15 cellular contexts compared by ENCODE assay signal in genomic region chr17:64155090-64155630, GRCh38. TPM values are rescaled to one million over a fixed set of nuclear protein-coding genes. Genes with fewer than 3 reads are reported as not detected.
DNase-seq lines count a peak whose midpoint lies in the region; ATAC-seq, FAIRE-seq and TF ChIP-seq lines count a peak whose summit lies in the region.
"Had no signal": no experiment of that assay in that cellular context is flagged by ENCODE, and none has a peak within 500 bp of the region (broad histone marks: within the 10 kb centered on the region; RNA-seq: fewer than 3 reads in every experiment).

No MANE protein-coding gene starts in this region.

- no peak overlapping the region for H3K4me3 Mint-ChIP-seq in activated CD4-positive, alpha-beta memory T cell treated with anti-CD3 and anti-CD28 coated beads for 36 hours
- H3K4me3 Mint-ChIP-seq in activated CD4-positive, alpha-beta memory T cell treated with anti-CD3 and anti-CD28 coated beads, Interleukin-2, amount 10 ng/mL, durations not matched to agents 7 days and 5 days, result no peak overlapping the region
- peak overlapping the region in 1 of 8 donors; percentile 5 for H3K4me3 Mint-ChIP-seq in CD4-positive, alpha-beta memory T cell
- H3K4me3 Mint-ChIP-seq: activated CD4-positive, alpha-beta T cell treated with anti-CD3 and anti-CD28 coated beads, Interleukin-2, amount 10 ng/mL, durations not matched to agents 7 days and 5 days; T-helper 1 cell treated with Interleukin-12 subunit alpha and Interleukin-12 subunit beta and Interleukin-4 antibody, amounts not matched to agents 30 μg/mL and 1 μg/mL, for 36 hours had no signal

- TF ChIP-seq CTCF in lung (IDR thresholded peaks at IDR 0.05; ENCODE audit: control extremely low read depth, extremely low read depth), result no peak

- no peak for ATAC-seq in lung (ENCODE audit: insufficient read depth, low FRiP score)

- H3K4me3 ChIP-seq in lung (no peak overlapping the region), small intestine (ENCODE audit: low read depth in 1 of 2, low read length in 2 of 2) (no peak overlapping the region)
- no peak overlapping the region for H3K4me3 ChIP-seq in CD4-positive, alpha-beta memory T cell (ENCODE audit: low read length in 2 of 2)

- H3K36me3 ChIP-seq in lung (ENCODE audit: control insufficient read depth in 2 of 2, insufficient read depth in 2 of 2, low read length in 2 of 2), result peaks cover 4 to 9% of the 10 kb centered on the region in 2 donors
- H3K36me3 ChIP-seq in CD4-positive, alpha-beta memory T cell (ENCODE audit: insufficient read depth, low read length), result peaks cover 18% of the 10 kb centered on the region
- no peaks in the 10 kb centered on the region for H3K36me3 ChIP-seq in small intestine (ENCODE audit: control insufficient read depth in 2 of 2, insufficient read depth in 2 of 2, low read length in 2 of 2)

- peaks cover 6% of the 10 kb centered on the region for H3K36me3 Mint-ChIP-seq in activated CD4-positive, alpha-beta memory T cell treated with anti-CD3 and anti-CD28 coated beads for 36 hours
- peaks cover 7% of the 10 kb centered on the region for H3K36me3 Mint-ChIP-seq in activated CD4-positive, alpha-beta memory T cell treated with anti-CD3 and anti-CD28 coated beads, Interleukin-2, amount 10 ng/mL, durations not matched to agents 7 days and 5 days (ENCODE audit: low read depth)
- peaks cover 23 to 25% of the 10 kb centered on the region in 2 donors for H3K36me3 Mint-ChIP-seq in CD4-positive, alpha-beta memory T cell

- peak; percentile 14 for DNase-seq in activated CD4-positive, alpha-beta memory T cell treated with anti-CD3 and anti-CD28 coated beads for 36 hours
- no peak for DNase-seq in activated CD4-positive, alpha-beta memory T cell treated with anti-CD3 and anti-CD28 coated beads, Interleukin-2, amount 10 ng/mL, durations not matched to agents 7 days and 5 days
- DNase-seq in caudate nucleus (lab: John Stamatoyannopoulos, UW) (no peak), lung (ENCODE audit: low spot score) (no peak), NCI-H526 (lab: John Stamatoyannopoulos, UW) (no peak), small intestine (no peak)
- DNase-seq in CD4-positive, alpha-beta memory T cell, result no peak
- DNase-seq: 8988T; activated CD4-positive, alpha-beta T cell treated with anti-CD3 and anti-CD28 coated beads, Interleukin-2, amount 10 ng/mL, durations not matched to agents 7 days and 5 days; activated naive CD4-positive, alpha-beta T cell treated with anti-CD3 and anti-CD28 coated beads, Interleukin-2, amount 50 U/mL, for 16 hours; NCI-H2029 treated with DMSO at 0.1 percent for 48 hours; NCI-H748 treated with DMSO at 0.1 percent for 48 hours; stimulated activated CD4-positive, alpha-beta T cell treated with anti-CD3 and anti-CD28 coated beads, Interleukin-15, amount 100 ng/mL, for 24 hours had no signal

- H3K27ac ChIP-seq in caudate nucleus (ENCODE audit: low read depth, low read length) (peak overlapping the region; percentile 89), lung (ENCODE audit: low read depth in 1 of 2, low read length in 1 of 2) (peak overlapping the region; percentile 65 to 77), temporal lobe (ENCODE audit: low read depth, low read length) (peak overlapping the region; percentile 90), small intestine (ENCODE audit: low read depth in 1 of 2, low read length in 1 of 2) (no peak overlapping the region)
- H3K27ac ChIP-seq in CD4-positive, alpha-beta memory T cell (ENCODE audit: low read depth, low read length), result no peak overlapping the region

- intact Hi-C loops in activated CD4-positive, alpha-beta memory T cell treated with anti-CD3 and anti-CD28 coated beads for 36 hours (cut with micrococcal nuclease), result no loop called here
- intact Hi-C loops in CD4-positive, alpha-beta memory T cell (cut with micrococcal nuclease), result no loop called here

- H3K27me3 ChIP-seq in lung (ENCODE audit: control insufficient read depth, insufficient read depth) (no peaks in the 10 kb centered on the region), small intestine (ENCODE audit: control insufficient read depth in 2 of 2, insufficient read depth in 2 of 2, low read length in 2 of 2) (no peaks in the 10 kb centered on the region)
- H3K27me3 ChIP-seq in CD4-positive, alpha-beta memory T cell (ENCODE audit: insufficient read depth, low read length), result no peaks in the 10 kb centered on the region

- H3K9me3 ChIP-seq in lung (ENCODE audit: control insufficient read depth in 2 of 2, insufficient read depth in 1 of 2, low read length in 1 of 2) (no peaks in the 10 kb centered on the region), small intestine (ENCODE audit: control insufficient read depth, low read depth) (no peaks in the 10 kb centered on the region)
- no peaks in the 10 kb centered on the region for H3K9me3 ChIP-seq in CD4-positive, alpha-beta memory T cell (ENCODE audit: control insufficient read depth in 1 of 2, low read length in 2 of 2)

- H3K4me1 ChIP-seq in lung (ENCODE audit: control insufficient read depth in 2 of 2, insufficient read depth in 2 of 2, low read length in 2 of 2), result peaks cover 29 to 39% of the 10 kb centered on the region in 2 donors
- H3K4me1 ChIP-seq in CD4-positive, alpha-beta memory T cell (ENCODE audit: insufficient read depth, low read length), result no peaks in the 10 kb centered on the region
- peaks cover 0 to 4% of the 10 kb centered on the region in 2 donors for H3K4me1 ChIP-seq in small intestine (ENCODE audit: control insufficient read depth in 2 of 2, insufficient read depth in 1 of 2, low read depth in 1 of 2, low read length in 1 of 2)

- no peak for FAIRE-seq in small intestine (lab: Jason Lieb, UNC)

- no peaks in the 10 kb centered on the region for H3K27me3 Mint-ChIP-seq in activated CD4-positive, alpha-beta memory T cell treated with anti-CD3 and anti-CD28 coated beads for 36 hours
- no peaks in the 10 kb centered on the region for H3K27me3 Mint-ChIP-seq in activated CD4-positive, alpha-beta memory T cell treated with anti-CD3 and anti-CD28 coated beads, Interleukin-2, amount 10 ng/mL, durations not matched to agents 7 days and 5 days
- H3K27me3 Mint-ChIP-seq in CD4-positive, alpha-beta memory T cell, result no peaks in the 10 kb centered on the region
- H3K27me3 Mint-ChIP-seq: activated CD4-positive, alpha-beta T cell treated with anti-CD3 and anti-CD28 coated beads, Interleukin-2, amount 10 ng/mL, durations not matched to agents 7 days and 5 days had no signal

- no peak overlapping the region for H3K27ac Mint-ChIP-seq in activated CD4-positive, alpha-beta memory T cell treated with anti-CD3 and anti-CD28 coated beads for 36 hours
- no peak overlapping the region for H3K27ac Mint-ChIP-seq in activated CD4-positive, alpha-beta memory T cell treated with anti-CD3 and anti-CD28 coated beads, Interleukin-2, amount 10 ng/mL, durations not matched to agents 7 days and 5 days
- peak overlapping the region in 2 of 7 donors; percentile 24 to 85 for H3K27ac Mint-ChIP-seq in CD4-positive, alpha-beta memory T cell
- H3K27ac Mint-ChIP-seq: T-helper 1 cell treated with Interleukin-12 subunit alpha and Interleukin-12 subunit beta and Interleukin-4 antibody, amounts not matched to agents 30 μg/mL and 1 μg/mL, for 36 hours had no signal

- no peaks in the 10 kb centered on the region for H3K9me3 Mint-ChIP-seq in activated CD4-positive, alpha-beta memory T cell treated with anti-CD3 and anti-CD28 coated beads for 36 hours
- no peaks in the 10 kb centered on the region for H3K9me3 Mint-ChIP-seq in activated CD4-positive, alpha-beta memory T cell treated with anti-CD3 and anti-CD28 coated beads, Interleukin-2, amount 10 ng/mL, durations not matched to agents 7 days and 5 days
- no peaks in the 10 kb centered on the region for H3K9me3 Mint-ChIP-seq in CD4-positive, alpha-beta memory T cell
- H3K9me3 Mint-ChIP-seq: activated CD4-positive, alpha-beta T cell treated with anti-CD3 and anti-CD28 coated beads, Interleukin-2, amount 10 ng/mL, durations not matched to agents 7 days and 5 days; T-helper 1 cell treated with Interleukin-12 subunit alpha and Interleukin-12 subunit beta and Interleukin-4 antibody, amounts not matched to agents 30 μg/mL and 1 μg/mL, for 36 hours had no signal

- H3K4me1 Mint-ChIP-seq in activated CD4-positive, alpha-beta memory T cell treated with anti-CD3 and anti-CD28 coated beads for 36 hours (ENCODE audit: low read depth), result peaks cover 3% of the 10 kb centered on the region
- no peaks in the 10 kb centered on the region for H3K4me1 Mint-ChIP-seq in activated CD4-positive, alpha-beta memory T cell treated with anti-CD3 and anti-CD28 coated beads, Interleukin-2, amount 10 ng/mL, durations not matched to agents 7 days and 5 days
- H3K4me1 Mint-ChIP-seq in CD4-positive, alpha-beta memory T cell, result no peaks in the 10 kb centered on the region
- H3K4me1 Mint-ChIP-seq: activated CD4-positive, alpha-beta T cell treated with anti-CD3 and anti-CD28 coated beads, Interleukin-2, amount 10 ng/mL, durations not matched to agents 7 days and 5 days had no signal

- WGBS in lung, 2 donors, result 90 to 92% methylated on average over 8 of the region's 8 CpGs
- 94 to 98% (median 94%) methylated on average over 8 of the region's 8 CpGs for WGBS in small intestine, 3 donors

- CTCF ChIA-PET in activated CD4-positive, alpha-beta memory T cell treated with anti-CD3 and anti-CD28 coated beads for 36 hours (lab: Charles Lee), result no interaction called here
- CTCF ChIA-PET in activated CD4-positive, alpha-beta memory T cell treated with anti-CD3 and anti-CD28 coated beads, Interleukin-2, amount 10 ng/mL, durations not matched to agents 7 days and 5 days (lab: Charles Lee), result interaction anchor here (1.8 kb wide), 1 partner anchor 22 kb away, joined by 4 read pairs; no protein-coding TSS in a partner anchor
- CTCF ChIA-PET in CD4-positive, alpha-beta memory T cell (lab: Charles Lee; ENCODE audit: partially characterized antibody), result no interaction called here

- POLR2A ChIA-PET in activated CD4-positive, alpha-beta memory T cell treated with anti-CD3 and anti-CD28 coated beads for 36 hours (lab: Charles Lee), result interaction anchor here (2.9 kb wide), 1 partner anchor 9 kb away, joined by 13 read pairs; no protein-coding TSS in a partner anchor
- POLR2A ChIA-PET in activated CD4-positive, alpha-beta memory T cell treated with anti-CD3 and anti-CD28 coated beads, Interleukin-2, amount 10 ng/mL, durations not matched to agents 7 days and 5 days (lab: Charles Lee), result interaction anchor here (4.0 kb wide), 1 partner anchor 9 kb away, joined by 20 read pairs; no protein-coding TSS in a partner anchor
- POLR2A ChIA-PET in CD4-positive, alpha-beta memory T cell (lab: Charles Lee; ENCODE audit: partially characterized antibody), result interaction anchor here (1.0 to 3.9 kb wide), 2 partner anchors 9 to 12 kb away, joined by 3 to 20 read pairs; no protein-coding TSS in a partner anchor

RNA-seq across cellular contexts. Expression of gene ERN1, which starts 25.2 kb away (rescaled TPM):
- 10 to 100 TPM; 45.3 to 47.7 TPM for total RNA-seq in activated CD4-positive, alpha-beta memory T cell treated with anti-CD3 and anti-CD28 coated beads for 36 hours
- 100 to 1,000 TPM; 126 to 128 TPM for total RNA-seq in activated CD4-positive, alpha-beta memory T cell treated with anti-CD3 and anti-CD28 coated beads, Interleukin-2, amount 10 ng/mL, durations not matched to agents 7 days and 5 days
- 10 to 100 TPM; 23.9 to 34.2 TPM for total RNA-seq in lung
- 10 to 100 TPM in 1 of 2 donors, 1 to 10 TPM in 1; 8.3 to 14.8 TPM for polyA plus RNA-seq in lung
- total RNA-seq in temporal lobe, result 3.4 TPM
- 100 to 1,000 TPM; 163 to 172 TPM for total RNA-seq in CD4-positive, alpha-beta memory T cell
- polyA plus RNA-seq in CD4-positive, alpha-beta memory T cell, result 100 to 1,000 TPM in 1 of 2 donors, 10 to 100 TPM in 1; 47.9 to 124 TPM
- 10 to 100 TPM in 1 of 3 donors, 1 to 10 TPM in 2; 2.2 to 10.3 (median 2.7) TPM for polyA plus RNA-seq in small intestine

Comparison
In these comparisons a context has a peak if more than half of its experiments do, and no peak if none do; other contexts are left out.
1. H3K27ac ChIP-seq: peak in caudate nucleus (single experiment), lung (2 of 2) and temporal lobe (single experiment); none in CD4-positive, alpha-beta memory T cell (single experiment) and small intestine (0 of 2).